ENCODE assay signal across 23 cellular contexts in the genomic region with DNA sequence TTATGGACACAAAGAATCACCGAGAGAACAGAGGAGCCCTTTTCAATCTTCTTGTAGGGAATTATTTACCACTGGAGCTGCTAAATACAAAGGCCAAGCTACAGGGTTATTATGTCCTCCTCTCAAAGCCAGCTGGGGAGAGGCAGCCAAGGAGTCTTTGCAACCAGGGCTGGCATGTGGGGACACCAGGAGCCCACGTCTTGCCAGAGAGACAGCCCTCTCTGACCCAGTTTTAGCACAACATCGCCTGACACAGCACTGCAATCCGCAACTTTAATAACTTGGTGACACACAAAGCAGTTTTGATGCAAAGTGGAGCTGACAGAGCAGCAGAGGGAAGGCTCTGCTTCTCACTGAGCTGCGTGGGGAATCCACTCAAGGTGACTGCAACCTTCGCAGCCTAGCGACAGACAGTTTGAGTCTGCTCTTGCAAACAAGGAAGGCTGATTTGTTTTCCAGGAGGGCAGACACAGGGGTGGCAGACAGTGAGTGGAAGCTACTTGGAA. TPM values are rescaled to one million over a fixed set of nuclear protein-coding genes. Genes with fewer than 3 reads are reported as not detected.
A peak's percentile ranks its signal among the peaks of the same experiment; 100 is the strongest.
DNase-seq lines count a peak whose midpoint lies in the region; ATAC-seq and TF ChIP-seq lines count a peak whose summit lies in the region.
"Had no signal": no experiment of that assay in that cellular context is flagged by ENCODE, and none has a peak within 500 bp of the region (broad histone marks: within the 10 kb centered on the region; RNA-seq: fewer than 3 reads in every experiment).

No MANE protein-coding gene starts in this region.

- H3K4me3 ChIP-seq in GM23338 = no peak overlapping the region
- H3K4me3 ChIP-seq: esophagus squamous epithelium, ovary had no signal

- H3K4me1 ChIP-seq in GM23338 (ENCODE audit: insufficient read depth) = peaks cover 5% of the 10 kb centered on the region; the same call in 1 of the 2 replicates
- H3K4me1 ChIP-seq: esophagus squamous epithelium had no signal

- H3K9me3 Mint-ChIP-seq in GM23338 = peaks cover 31% of the 10 kb centered on the region
- H3K9me3 Mint-ChIP-seq: activated B cell treated with CpG ODN at 0.5 μM for 24 hours; activated CD4-positive, alpha-beta memory T cell treated with anti-CD3 and anti-CD28 coated beads, Interleukin-2, amount 10 ng/mL, durations not matched to agents 7 days and 5 days; activated naive CD4-positive, alpha-beta T cell treated with anti-CD3 and anti-CD28 coated beads for 36 hours; central memory CD8-positive, alpha-beta T cell had no signal

- H3K27ac ChIP-seq in GM23338 (ENCODE audit: low read depth) = no peak overlapping the region
- H3K27ac ChIP-seq: esophagus squamous epithelium, ovary had no signal

- H3K9me2 ChIP-seq in GM23338 (ENCODE audit: insufficient read depth) = no peaks in the 10 kb centered on the region

- no peaks in the 10 kb centered on the region; the same call in 2 of the 3 replicates for H3K36me3 Mint-ChIP-seq in GM23338 (ENCODE audit: low read depth)
- H3K36me3 Mint-ChIP-seq: CD4-positive, CD25-positive, alpha-beta regulatory T cell had no signal

- H3K27me3 ChIP-seq in GM23338 (ENCODE audit: insufficient read depth) = no peaks in the 10 kb centered on the region
- H3K27me3 ChIP-seq: esophagus squamous epithelium, ovary had no signal

- no peaks in the 10 kb centered on the region for H4K20me1 ChIP-seq in GM23338 (replicated peaks; ENCODE audit: insufficient read depth)

- TF ChIP-seq CTCF in GM23338 (conservative IDR thresholded peaks at IDR 0.05; ENCODE audit: low read depth in 2 of 2) = no peak

- DNase-seq in AG08395 (ENCODE audit: low spot score) (peak; percentile 13), GM23338 (ENCODE audit: low spot score) (no peak), globus pallidus (ENCODE audit: low spot score) (peak; percentile 77), occipital lobe (lab: John Stamatoyannopoulos, UW) (peak; percentile 30), DMS53 treated with DMSO at 0.1 percent for 48 hours (lab: John Stamatoyannopoulos, UW; ENCODE audit: unreplicated experiment) (no peak), GF-D8 (lab: John Stamatoyannopoulos, UW) (no peak), HT-29 (ENCODE audit: low spot score) (no peak), HK-2 (ENCODE audit: unreplicated experiment) (no peak)
- DNase-seq: activated B cell treated with CpG ODN at 0.5 μM for 24 hours; activated CD4-positive, alpha-beta memory T cell treated with anti-CD3 and anti-CD28 coated beads, Interleukin-2, amount 10 ng/mL, durations not matched to agents 7 days and 5 days; activated naive CD4-positive, alpha-beta T cell treated with anti-CD3 and anti-CD28 coated beads for 36 hours; activated T-cell treated with anti-CD3 and anti-CD28 coated beads, Interleukin-2, amount 50 U/mL, for 1 hour; aorta; CD4-positive, CD25-positive, alpha-beta regulatory T cell; effector memory CD4-positive, alpha-beta T cell; esophagus squamous epithelium; NCI-H146; NCI-H82; ovary; stimulated activated naive CD4-positive, alpha-beta T cell treated with Interleukin-2 at 50 U/mL for 16 hours; trophoblast cell had no signal

- H3K79me2 ChIP-seq in GM23338 (replicated peaks; ENCODE audit: insufficient read depth) = no peaks in the 10 kb centered on the region

- H3K27me3 Mint-ChIP-seq in GM23338 (ENCODE audit: insufficient read depth, low read depth, poor library complexity) = no peaks in the 10 kb centered on the region

- H3F3A ChIP-seq in GM23338 (replicated peaks; ENCODE audit: low read depth) = no peaks in the 10 kb centered on the region

- no peaks in the 10 kb centered on the region for H3K4me1 Mint-ChIP-seq in GM23338
- H3K4me1 Mint-ChIP-seq: activated CD4-positive, alpha-beta memory T cell treated with anti-CD3 and anti-CD28 coated beads, Interleukin-2, amount 10 ng/mL, durations not matched to agents 7 days and 5 days; CD4-positive, CD25-positive, alpha-beta regulatory T cell; central memory CD8-positive, alpha-beta T cell had no signal

- no peak overlapping the region for H3K27ac Mint-ChIP-seq in GM23338
- H3K27ac Mint-ChIP-seq: activated B cell treated with CpG ODN at 0.5 μM for 24 hours; activated CD4-positive, alpha-beta memory T cell treated with anti-CD3 and anti-CD28 coated beads, Interleukin-2, amount 10 ng/mL, durations not matched to agents 7 days and 5 days; activated naive CD4-positive, alpha-beta T cell treated with anti-CD3 and anti-CD28 coated beads for 36 hours; CD4-positive, CD25-positive, alpha-beta regulatory T cell had no signal

- 0 out of 2 replicates have a peak overlapping the region, but pooled peaks have one; percentile 78 for H2AFZ ChIP-seq in GM23338

- no peak overlapping the region for H3K4me3 Mint-ChIP-seq in GM23338
- H3K4me3 Mint-ChIP-seq: activated B cell treated with CpG ODN at 0.5 μM for 24 hours; activated CD4-positive, alpha-beta memory T cell treated with anti-CD3 and anti-CD28 coated beads, Interleukin-2, amount 10 ng/mL, durations not matched to agents 7 days and 5 days; activated naive CD4-positive, alpha-beta T cell treated with anti-CD3 and anti-CD28 coated beads for 36 hours; CD4-positive, CD25-positive, alpha-beta regulatory T cell; central memory CD8-positive, alpha-beta T cell had no signal

- ATAC-seq in GM23338 = no peak
- ATAC-seq: SK-N-SH treated with all-trans-retinoic acid at 6 μM for 48 hours had no signal

- no peak overlapping the region for H3K4me2 ChIP-seq in GM23338

- no peaks in the 10 kb centered on the region for H3K36me3 ChIP-seq in GM23338 (ENCODE audit: insufficient read depth)
- H3K36me3 ChIP-seq: esophagus squamous epithelium, ovary had no signal

TF ChIP-seq in GM23338, 12 proteins besides CTCF, POLR2A, EP300 and RAD21 (continues in another document):
- TF ChIP-seq, protein P1, sequence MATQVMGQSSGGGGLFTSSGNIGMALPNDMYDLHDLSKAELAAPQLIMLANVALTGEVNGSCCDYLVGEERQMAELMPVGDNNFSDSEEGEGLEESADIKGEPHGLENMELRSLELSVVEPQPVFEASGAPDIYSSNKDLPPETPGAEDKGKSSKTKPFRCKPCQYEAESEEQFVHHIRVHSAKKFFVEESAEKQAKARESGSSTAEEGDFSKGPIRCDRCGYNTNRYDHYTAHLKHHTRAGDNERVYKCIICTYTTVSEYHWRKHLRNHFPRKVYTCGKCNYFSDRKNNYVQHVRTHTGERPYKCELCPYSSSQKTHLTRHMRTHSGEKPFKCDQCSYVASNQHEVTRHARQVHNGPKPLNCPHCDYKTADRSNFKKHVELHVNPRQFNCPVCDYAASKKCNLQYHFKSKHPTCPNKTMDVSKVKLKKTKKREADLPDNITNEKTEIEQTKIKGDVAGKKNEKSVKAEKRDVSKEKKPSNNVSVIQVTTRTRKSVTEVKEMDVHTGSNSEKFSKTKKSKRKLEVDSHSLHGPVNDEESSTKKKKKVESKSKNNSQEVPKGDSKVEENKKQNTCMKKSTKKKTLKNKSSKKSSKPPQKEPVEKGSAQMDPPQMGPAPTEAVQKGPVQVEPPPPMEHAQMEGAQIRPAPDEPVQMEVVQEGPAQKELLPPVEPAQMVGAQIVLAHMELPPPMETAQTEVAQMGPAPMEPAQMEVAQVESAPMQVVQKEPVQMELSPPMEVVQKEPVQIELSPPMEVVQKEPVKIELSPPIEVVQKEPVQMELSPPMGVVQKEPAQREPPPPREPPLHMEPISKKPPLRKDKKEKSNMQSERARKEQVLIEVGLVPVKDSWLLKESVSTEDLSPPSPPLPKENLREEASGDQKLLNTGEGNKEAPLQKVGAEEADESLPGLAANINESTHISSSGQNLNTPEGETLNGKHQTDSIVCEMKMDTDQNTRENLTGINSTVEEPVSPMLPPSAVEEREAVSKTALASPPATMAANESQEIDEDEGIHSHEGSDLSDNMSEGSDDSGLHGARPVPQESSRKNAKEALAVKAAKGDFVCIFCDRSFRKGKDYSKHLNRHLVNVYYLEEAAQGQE (IDR thresholded peaks at IDR 0.05; ENCODE audit: unreplicated experiment) = no peak
- no peak for TF ChIP-seq NANOG (IDR thresholded peaks at IDR 0.05; ENCODE audit: borderline replicate concordance)
- TF ChIP-seq POLR2AphosphoS5 (IDR thresholded peaks at IDR 0.05; ENCODE audit: low read depth) = no peak
- no peak for TF ChIP-seq STAT1 (IDR thresholded peaks at IDR 0.05; ENCODE audit: unreplicated experiment)
- no peak for TF ChIP-seq JUNB (IDR thresholded peaks at IDR 0.05; ENCODE audit: unreplicated experiment)
- no peak for TF ChIP-seq EZH2phosphoT487 (IDR thresholded peaks at IDR 0.05; ENCODE audit: unreplicated experiment)
- no peak for TF ChIP-seq EZH2 (IDR thresholded peaks at IDR 0.05; ENCODE audit: low read depth, unreplicated experiment)

RNA-seq across cellular contexts. Expression of a gene that starts 33.6 kb away (rescaled TPM):
- 0.17 and 0.27 TPM in 2 replicates for total RNA-seq in GM23338 (2014; rRNA removed; shearing (Covaris generic))
- 0.06 TPM in 1 of 2 replicates, not detected in the other for polyA plus RNA-seq in GM23338 (2016; fragmentation: Nextera tagmentation; extraction: Ambion mirVana)
- 10.8 TPM for total RNA-seq in occipital lobe
- total RNA-seq in HT-29 (2014; rRNA removed; shearing (Covaris generic)) = 4.3 and 4.5 TPM in 2 replicates
- total RNA-seq: activated naive CD4-positive, alpha-beta T cell treated with anti-CD3 and anti-CD28 coated beads for 36 hours had no signal

Comparison
In these comparisons a context has a peak if more than half of its experiments do, and no peak if none do; other contexts are left out.
1. DNase-seq: peak in AG08395 (single experiment), globus pallidus (single experiment) and occipital lobe (single experiment); none in GM23338 (single experiment), DMS53 treated with DMSO at 0.1 percent for 48 hours (single experiment), GF-D8 (single experiment), HT-29 (single experiment) and HK-2 (single experiment).